Comparison of ENCODE assay signal across 19 cellular contexts in genomic region chr2:128145651-128146050, GRCh38. TPM values are rescaled to one million over a fixed set of nuclear protein-coding genes. Genes with fewer than 3 reads are reported as not detected.
DNase-seq lines count a peak whose midpoint lies in the region; ATAC-seq and TF ChIP-seq lines count a peak whose summit lies in the region.
"Had no signal": no experiment of that assay in that cellular context is flagged by ENCODE, and none has a peak within 500 bp of the region (broad histone marks: within the 10 kb centered on the region; RNA-seq: fewer than 3 reads in every experiment).

No MANE protein-coding gene starts in this region.

- H3K4me2 ChIP-seq in SU-DHL-6 (ENCODE audit: low read depth, low read length, poor library complexity, severe bottlenecking) = peak overlapping the region; percentile 58
- H3K4me2 ChIP-seq: GM23338 had no signal

- H3K4me3 Mint-ChIP-seq in stimulated activated naive CD8-positive, alpha-beta T cell treated with anti-CD3 and anti-CD28 coated beads, Interleukin-15, amount 100 ng/mL, for 72 hours = no peak overlapping the region
- H3K4me3 Mint-ChIP-seq: CD14-positive monocyte, GM23338 had no signal

- H3F3A ChIP-seq in SU-DHL-6 (ENCODE audit: insufficient read depth) = peaks cover 44% of the 10 kb centered on the region

- H3K27me3 ChIP-seq in SU-DHL-6 (ENCODE audit: low read length) = no peaks in the 10 kb centered on the region

- peaks cover 26% of the 10 kb centered on the region for H3K36me3 ChIP-seq in SU-DHL-6 (ENCODE audit: low read length)

- ATAC-seq in GM18502 (IDR thresholded peaks at IDR 0.05; ENCODE audit: poor library complexity, unreplicated experiment) (no peak), HG02852 (IDR thresholded peaks at IDR 0.05; ENCODE audit: unreplicated experiment) (no peak)
- no peak for ATAC-seq in stimulated activated naive CD8-positive, alpha-beta T cell treated with anti-CD3 and anti-CD28 coated beads, Interleukin-15, amount 100 ng/mL, for 72 hours
- ATAC-seq: GM23338, Panc1 had no signal

- H3K79me2 ChIP-seq in SU-DHL-6 (ENCODE audit: insufficient read depth, low read length) = peaks cover 29% of the 10 kb centered on the region; the same call in 1 of the 2 replicates

- H3K27ac ChIP-seq in SU-DHL-6 (ENCODE audit: low read depth, low read length) = peak overlapping the region; percentile 90
- H3K27ac ChIP-seq: 22Rv1 had no signal

- peak overlapping the region; percentile 49 for H3K9ac ChIP-seq in SU-DHL-6 (ENCODE audit: low read length)

- H3K9me3 ChIP-seq in SU-DHL-6 (ENCODE audit: insufficient read depth, low read length) = no peaks in the 10 kb centered on the region

- H3K9me3 Mint-ChIP-seq in stimulated activated naive CD8-positive, alpha-beta T cell treated with anti-CD3 and anti-CD28 coated beads, Interleukin-15, amount 100 ng/mL, for 72 hours = no peaks in the 10 kb centered on the region
- H3K9me3 Mint-ChIP-seq: CD14-positive monocyte, GM23338 had no signal

- H3K4me3 ChIP-seq in SU-DHL-6 (ENCODE audit: insufficient read depth, low read length, poor library complexity, severe bottlenecking) = peak overlapping the region; percentile 30
- H3K4me3 ChIP-seq: GM23338 had no signal

- no peaks in the 10 kb centered on the region for H3K9me2 ChIP-seq in SU-DHL-6 (replicated peaks; ENCODE audit: insufficient read depth, low read length)

- no peak overlapping the region for H2AFZ ChIP-seq in SU-DHL-6 (ENCODE audit: low read depth, low read length, severe bottlenecking)
- H2AFZ ChIP-seq: GM23338 had no signal

- H3K27me3 Mint-ChIP-seq in stimulated activated naive CD8-positive, alpha-beta T cell treated with anti-CD3 and anti-CD28 coated beads, Interleukin-15, amount 100 ng/mL, for 72 hours = no peaks in the 10 kb centered on the region

- DNase-seq in Ammon's horn (ENCODE audit: low spot score) = peak; percentile 23
- peak; percentile 56 for DNase-seq in dermis blood vessel endothelial cell
- DNase-seq in foreskin melanocyte = peak; percentile 17
- no peak for DNase-seq in GM19238 (ENCODE audit: insufficient read length, low spot score)
- no peak for DNase-seq in stimulated activated naive CD8-positive, alpha-beta T cell treated with anti-CD3 and anti-CD28 coated beads, Interleukin-15, amount 100 ng/mL, for 72 hours
- DNase-seq: AML-193, DND-41, GDM1, HCEC 1CT, KBM-7, NCI-H1105 treated with DMSO at 0.1 percent for 48 hours, NCI-H1694 had no signal

- no peak for TF ChIP-seq CTCF in SU-DHL-6 (IDR thresholded peaks at IDR 0.05; ENCODE audit: insufficient read depth, low read length, poor library complexity, severe bottlenecking)

- no peaks in the 10 kb centered on the region for H3K4me1 Mint-ChIP-seq in stimulated activated naive CD8-positive, alpha-beta T cell treated with anti-CD3 and anti-CD28 coated beads, Interleukin-15, amount 100 ng/mL, for 72 hours
- H3K4me1 Mint-ChIP-seq: CD14-positive monocyte, GM23338 had no signal

- H3K27ac Mint-ChIP-seq in stimulated activated naive CD8-positive, alpha-beta T cell treated with anti-CD3 and anti-CD28 coated beads, Interleukin-15, amount 100 ng/mL, for 72 hours = no peak overlapping the region
- H3K27ac Mint-ChIP-seq: GM23338 had no signal

- H4K20me1 ChIP-seq in SU-DHL-6 (ENCODE audit: low read depth, low read length) = no peaks in the 10 kb centered on the region

RNA-seq across cellular contexts. Expression of gene UGGT1, which starts 54.7 kb away (rescaled TPM):
- total RNA-seq in dermis blood vessel endothelial cell = 101 and 122 TPM in 2 replicates

Comparison
In these comparisons a context has a peak if more than half of its experiments do, and no peak if none do; other contexts are left out.
1. DNase-seq: peak in Ammon's horn (single experiment), dermis blood vessel endothelial cell (single experiment) and foreskin melanocyte (single experiment); none in GM19238 (single experiment) and stimulated activated naive CD8-positive, alpha-beta T cell treated with anti-CD3 and anti-CD28 coated beads, Interleukin-15, amount 100 ng/mL, for 72 hours (0 of 2).